ENCODE assay signal across 14 cellular contexts in the genomic region with DNA sequence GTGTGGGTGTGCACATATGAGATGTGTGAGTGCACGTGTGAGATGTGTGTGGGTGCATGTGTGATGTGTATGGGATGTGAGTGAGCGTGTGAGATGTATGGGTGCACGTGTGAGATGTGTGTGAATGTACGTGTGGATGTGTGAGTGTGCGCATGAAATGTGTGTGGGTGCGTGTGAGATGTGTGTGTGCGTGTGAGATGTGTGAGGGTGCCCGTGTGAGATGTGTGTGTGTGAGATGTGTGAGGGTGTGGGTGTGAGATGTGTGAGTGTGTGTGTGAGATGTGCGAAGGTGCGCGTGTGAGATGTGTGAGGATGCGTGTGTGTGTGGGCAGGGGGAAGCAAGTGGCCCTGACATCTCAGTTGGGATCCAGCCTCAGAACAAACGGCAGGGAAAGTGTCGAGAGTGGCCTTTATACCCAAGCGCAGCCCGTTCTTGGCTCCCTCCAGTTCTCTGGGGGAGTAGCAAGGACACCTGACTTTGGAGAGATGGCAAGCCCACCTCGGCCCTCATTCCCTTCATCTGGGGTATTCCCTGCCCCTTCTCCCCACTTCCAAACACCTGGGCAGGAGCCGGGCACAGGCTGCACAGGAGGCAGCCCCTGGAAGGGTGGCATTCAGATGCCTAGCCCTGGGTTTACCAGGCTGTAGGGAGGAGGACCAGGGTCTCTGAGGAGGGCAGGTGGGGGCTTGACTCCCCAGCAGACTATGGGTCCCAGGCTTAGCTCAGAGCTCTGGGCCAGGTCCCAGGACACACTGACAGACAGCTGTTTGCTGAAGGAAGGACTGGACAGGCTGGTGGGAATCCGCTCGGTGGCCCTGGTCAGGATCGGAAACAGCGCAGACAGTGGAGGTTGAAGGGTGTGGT. TPM values are rescaled to one million over a fixed set of nuclear protein-coding genes. Genes with fewer than 3 reads are reported as not detected.
DNase-seq lines count a peak whose midpoint lies in the region; ATAC-seq, FAIRE-seq and TF ChIP-seq lines count a peak whose summit lies in the region.
"Had no signal": no experiment of that assay in that cellular context is flagged by ENCODE, and none has a peak within 500 bp of the region (broad histone marks: within the 10 kb centered on the region; RNA-seq: fewer than 3 reads in every experiment).

No MANE protein-coding gene starts in this region.

- H3K9me3 Mint-ChIP-seq in activated CD4-positive, alpha-beta memory T cell treated with anti-CD3 and anti-CD28 coated beads for 36 hours: no peaks in the 10 kb centered on the region
- H3K9me3 Mint-ChIP-seq: CD4-positive, alpha-beta memory T cell; stimulated activated memory B cell treated with anti-CD40 and anti-IgM and Interleukin-4, amounts not matched to agents 10 μg/mL and 1 μg/mL and 100 μg/mL, for 72 hours had no signal

- no peak overlapping the region for H3K27ac ChIP-seq in H1 (ENCODE audit: low read depth, low read length)
- no peak overlapping the region for H3K27ac ChIP-seq in testis
- H3K27ac ChIP-seq: RWPE1 had no signal

- H3K4me3 ChIP-seq in H1 (ENCODE audit: extremely low read depth in 1 of 4, insufficient read depth in 2 of 4, low read depth in 3 of 4, low read length in 4 of 4) (no peak overlapping the region), testis (no peak overlapping the region)

- no peaks in the 10 kb centered on the region for H3K36me3 Mint-ChIP-seq in activated CD4-positive, alpha-beta memory T cell treated with anti-CD3 and anti-CD28 coated beads for 36 hours
- H3K36me3 Mint-ChIP-seq: CD4-positive, alpha-beta memory T cell; stimulated activated memory B cell treated with anti-CD40 and anti-IgM and Interleukin-4, amounts not matched to agents 10 μg/mL and 1 μg/mL and 100 μg/mL, for 72 hours had no signal

- H3K27me3 ChIP-seq in H1 (replicated peaks in 1 of 4; ENCODE audit: control insufficient read depth in 3 of 4, extremely low read depth in 1 of 4, insufficient read depth in 3 of 4, low read length in 3 of 4) (no peaks in the 10 kb centered on the region; a peak in 1 of 7 replicates), testis (no peaks in the 10 kb centered on the region)

- 0 out of 2 replicates have a peak overlapping the region, but pooled peaks have one; percentile 16 for H2BK5ac ChIP-seq in H1 (ENCODE audit: low read depth, low read length)

- TF ChIP-seq RAD21 in H1 (IDR thresholded peaks at IDR 0.05 in 1 of 2, conservative IDR thresholded peaks at IDR 0.05 in 1 of 2; ENCODE audit: low read depth in 2 of 2, low read length in 2 of 2): no peak

- peaks cover 9% of the 10 kb centered on the region; the same call in 1 of the 2 replicates for H3K23me2 ChIP-seq in H1 (ENCODE audit: low read depth, low read length)

- no peak overlapping the region for H3K9ac ChIP-seq in H1 (replicated peaks in 1 of 4; ENCODE audit: extremely low read depth in 1 of 4, low read depth in 3 of 4, low read length in 3 of 4)

- WGBS in H1 (ENCODE audit: extremely low coverage in 1 of 2, insufficient coverage in 1 of 2, insufficient read length in 1 of 2, insufficient replicate concordance in 2 of 2, low coverage in 1 of 2, low lambda C conversion rate in 2 of 2, missing lambda C conversion rate in 1 of 2), 2 experiments: 83 to 100% methylated on average over 7 to 22 of the region's 22 CpGs
- WGBS in testis, 2 donors: 54 to 66% methylated on average over 21 to 22 of the region's 22 CpGs

- no peak overlapping the region for H3K14ac ChIP-seq in H1 (ENCODE audit: insufficient read length)

- CTCF ChIA-PET in activated CD4-positive, alpha-beta memory T cell treated with anti-CD3 and anti-CD28 coated beads for 36 hours (lab: Charles Lee): no interaction called here
- CTCF ChIA-PET in H1 (lab: Charles Lee; ENCODE audit: partially characterized antibody): interaction anchor here (1.0 to 2.0 kb wide), 9 partner anchors 9 to 766 kb away, joined by 3 to 11 read pairs (median 6); no protein-coding TSS in a partner anchor

- no peak overlapping the region for H3K4me3 Mint-ChIP-seq in activated CD4-positive, alpha-beta memory T cell treated with anti-CD3 and anti-CD28 coated beads for 36 hours
- H3K4me3 Mint-ChIP-seq: CD4-positive, alpha-beta memory T cell; stimulated activated memory B cell treated with anti-CD40 and anti-IgM and Interleukin-4, amounts not matched to agents 10 μg/mL and 1 μg/mL and 100 μg/mL, for 72 hours had no signal

- H2BK15ac ChIP-seq in H1 (ENCODE audit: low read length): no peak overlapping the region

- peaks cover 2% of the 10 kb centered on the region for H3K4me1 Mint-ChIP-seq in activated CD4-positive, alpha-beta memory T cell treated with anti-CD3 and anti-CD28 coated beads for 36 hours (ENCODE audit: low read depth)

- H3K27me3 Mint-ChIP-seq in activated CD4-positive, alpha-beta memory T cell treated with anti-CD3 and anti-CD28 coated beads for 36 hours: no peaks in the 10 kb centered on the region
- H3K27me3 Mint-ChIP-seq: CD4-positive, alpha-beta memory T cell; stimulated activated memory B cell treated with anti-CD40 and anti-IgM and Interleukin-4, amounts not matched to agents 10 μg/mL and 1 μg/mL and 100 μg/mL, for 72 hours had no signal

- no peak for TF ChIP-seq POLR2A in H1 (IDR thresholded peaks at IDR 0.05; ENCODE audit: control extremely low read depth in 1 of 2, low read depth in 2 of 2, low read length in 2 of 2)
- TF ChIP-seq POLR2A in testis (IDR thresholded peaks at IDR 0.05): no peak

- TF ChIP-seq CTCF in H1 (IDR thresholded peaks at IDR 0.05; ENCODE audit: control extremely low read depth in 1 of 3, insufficient read depth in 1 of 3, low read depth in 1 of 3, low read length in 3 of 3) (no peak), testis (IDR thresholded peaks at IDR 0.05) (no peak)

- TF ChIP-seq EP300 in H1 (IDR thresholded peaks at IDR 0.05; ENCODE audit: borderline replicate concordance in 1 of 2, low read depth in 2 of 2, low read length in 2 of 2): no peak

- intact Hi-C loops in activated CD4-positive, alpha-beta memory T cell treated with anti-CD3 and anti-CD28 coated beads for 36 hours (cut with micrococcal nuclease): no loop called here
- intact Hi-C loops in testis (cut with DNase I; ENCODE audit: low total_unique reads): no loop called here

- H2BK12ac ChIP-seq in H1 (ENCODE audit: low read depth, low read length): 0 out of 2 replicates have a peak overlapping the region, but pooled peaks have one; percentile 35

- no peak overlapping the region for H2AFZ ChIP-seq in H1 (ENCODE audit: low read length)

- H4K20me1 ChIP-seq in H1 (replicated peaks in 1 of 2; ENCODE audit: control insufficient read depth in 1 of 2, insufficient read depth in 2 of 2, low read length in 2 of 2): peaks cover 0 to 14% of the 10 kb centered on the region in 2 experiments

- H4K5ac ChIP-seq in H1 (ENCODE audit: insufficient read length, low read depth, low read length): no peak overlapping the region

- no peak overlapping the region for H3K4ac ChIP-seq in H1 (replicated peaks; ENCODE audit: insufficient read length, low read depth, low read length)

- no peak for FAIRE-seq in H1 (lab: Jason Lieb, UNC)
- FAIRE-seq: astrocyte had no signal

- peak overlapping the region; percentile 66; the same call in 1 of the 2 replicates for H2AK5ac ChIP-seq in H1 (ENCODE audit: low read depth, low read length)

- H3K27ac Mint-ChIP-seq in activated CD4-positive, alpha-beta memory T cell treated with anti-CD3 and anti-CD28 coated beads for 36 hours: no peak overlapping the region
- H3K27ac Mint-ChIP-seq: CD4-positive, alpha-beta memory T cell; stimulated activated memory B cell treated with anti-CD40 and anti-IgM and Interleukin-4, amounts not matched to agents 10 μg/mL and 1 μg/mL and 100 μg/mL, for 72 hours had no signal

- no peak overlapping the region for H2BK120ac ChIP-seq in H1 (replicated peaks; ENCODE audit: low read depth, low read length)

- POLR2A ChIA-PET in activated CD4-positive, alpha-beta memory T cell treated with anti-CD3 and anti-CD28 coated beads for 36 hours (lab: Charles Lee): no interaction called here
- POLR2A ChIA-PET in H1 (lab: Charles Lee; ENCODE audit: partially characterized antibody): interaction anchor here (1.2 kb wide), 1 partner anchor 10 kb away, joined by 3 read pairs; no protein-coding TSS in a partner anchor

- H3K9me3 ChIP-seq in H1 (ENCODE audit: insufficient read depth in 2 of 2, low read depth in 1 of 2, low read length in 1 of 2) (no peaks in the 10 kb centered on the region), testis (no peaks in the 10 kb centered on the region)

- no peak overlapping the region for H3K56ac ChIP-seq in H1 (replicated peaks; ENCODE audit: insufficient read length, low read depth, low read length)

- H3K18ac ChIP-seq in H1 (ENCODE audit: extremely low read depth, low read length): no peak overlapping the region

- no peak overlapping the region for H2BK20ac ChIP-seq in H1 (ENCODE audit: low read length)

- no peaks in the 10 kb centered on the region; the same call in 1 of the 2 replicates for H3K79me1 ChIP-seq in H1 (ENCODE audit: low read depth, low read length)

- H3K23ac ChIP-seq in H1 (ENCODE audit: insufficient read length): no peak overlapping the region

- H3K79me2 ChIP-seq in H1 (ENCODE audit: control insufficient read depth in 1 of 2, insufficient read depth in 2 of 2, low read length in 2 of 2): no peaks in the 10 kb centered on the region

- no peak overlapping the region; the same call in 1 of the 2 replicates for H4K8ac ChIP-seq in H1 (ENCODE audit: extremely low read depth, insufficient read depth, low read length)

- H3K4me1 ChIP-seq in H1 (replicated peaks in 1 of 4; ENCODE audit: control insufficient read depth in 3 of 4, insufficient read depth in 4 of 4, low read length in 3 of 4) (peaks cover 0 to 6% (median 0%) of the 10 kb centered on the region in 4 experiments; a peak in 1 of 7 replicates), testis (peaks cover 38% of the 10 kb centered on the region)

- H3K36me3 ChIP-seq in H1 (ENCODE audit: control insufficient read depth in 2 of 4, insufficient read depth in 4 of 4, low read length in 3 of 4): no peaks in the 10 kb centered on the region
- H3K36me3 ChIP-seq in testis (ENCODE audit: low read depth, missing control alignments): no peaks in the 10 kb centered on the region

- H4K91ac ChIP-seq in H1 (replicated peaks; ENCODE audit: insufficient read length, low read length): peak overlapping the region; percentile 74

- peak; percentile 6 for DNase-seq in activated CD4-positive, alpha-beta memory T cell treated with anti-CD3 and anti-CD28 coated beads for 36 hours
- no peak for DNase-seq in H1 (ENCODE audit: low read depth in 1 of 2, low spot score in 2 of 2)
- DNase-seq in mucosa of gallbladder (ENCODE audit: low spot score): peak; percentile 6
- peak; percentile 12 for DNase-seq in testis
- no peak for DNase-seq in SHP77 (lab: John Stamatoyannopoulos, UW)
- DNase-seq in SIG-M5 treated with dmso at 0.1 percent for 504 hours (lab: John Stamatoyannopoulos, UW; ENCODE audit: unreplicated experiment): no peak
- DNase-seq: CD4-positive, alpha-beta memory T cell; NCI-H1105; stimulated activated CD4-positive, alpha-beta T cell treated with anti-CD3 and anti-CD28 coated beads, Interleukin-4, amount 100 ng/mL, for 1 hour had no signal

- H3K4me2 ChIP-seq in H1 (ENCODE audit: insufficient read depth in 1 of 2, low read depth in 2 of 2, low read length in 2 of 2): no peak overlapping the region

- ATAC-seq in GM18511 (IDR thresholded peaks at IDR 0.05; ENCODE audit: unreplicated experiment): no peak
- ATAC-seq: HCT116; stimulated activated memory B cell treated with anti-CD40 and anti-IgM and Interleukin-4, amounts not matched to agents 10 μg/mL and 1 μg/mL and 100 μg/mL, for 72 hours had no signal

RNA-seq across cellular contexts. Expression of a gene that starts 31.6 kb away (rescaled TPM):
- 10 to 100 TPM; 87.2 to 94.0 TPM for total RNA-seq in activated CD4-positive, alpha-beta memory T cell treated with anti-CD3 and anti-CD28 coated beads for 36 hours
- 70.2 and 74.9 TPM in 2 replicates for total RNA-seq in H1 (2021; fragmentation: NEBNext Ultra II Directional; extraction: Animal tissue kit (Norgen Biotek cat#: 25700))
- polyA plus RNA-seq in H1 (2011; rRNA removed) (77.6 and 107 TPM in 2 replicates), testis (ENCODE audit: insufficient read depth, low read depth, low replicate concordance) (80.1 TPM)
- 91.0 TPM for polyA plus RNA-seq in H1 (2011; cell fraction: cytosol; rRNA removed)
- 104 TPM for polyA plus RNA-seq in H1 (2011; cell fraction: nucleus; rRNA removed)
- polyA plus RNA-seq in H1 (2012, experiment 1 of 2): 66.7 to 100 TPM (median 84.3 TPM) in 4 replicates
- polyA plus RNA-seq in H1 (2012, experiment 2 of 2): 67.0 TPM
- 54.5 TPM for polyA plus RNA-seq in H1 (2013, experiment 1 of 2)
- 54.9 TPM for polyA plus RNA-seq in H1 (2013, experiment 2 of 2)
- polyA minus RNA-seq in H1 (2011; rRNA and poly(A)+ RNA removed): 62.8 and 81.2 TPM in 2 replicates
- 40.5 TPM for polyA minus RNA-seq in H1 (2011; cell fraction: cytosol; rRNA and poly(A)+ RNA removed)
- polyA minus RNA-seq in H1 (2011; cell fraction: nucleus; rRNA and poly(A)+ RNA removed): 52.5 TPM
- total RNA-seq in mucosa of gallbladder (49.4 TPM), testis (100 to 1,000 TPM in 1 of 2 donors, 10 to 100 TPM in 1; 82.1 to 106 TPM)

Comparison
In these comparisons a context has a peak if more than half of its experiments do, and no peak if none do; other contexts are left out.
1. DNase-seq: peak in activated CD4-positive, alpha-beta memory T cell treated with anti-CD3 and anti-CD28 coated beads for 36 hours (single experiment), mucosa of gallbladder (single experiment) and testis (single experiment); none in H1 (0 of 2), SHP77 (0 of 2) and SIG-M5 treated with dmso at 0.1 percent for 504 hours (single experiment).